10 cellular contexts compared by ENCODE assay signal in the genomic region with DNA sequence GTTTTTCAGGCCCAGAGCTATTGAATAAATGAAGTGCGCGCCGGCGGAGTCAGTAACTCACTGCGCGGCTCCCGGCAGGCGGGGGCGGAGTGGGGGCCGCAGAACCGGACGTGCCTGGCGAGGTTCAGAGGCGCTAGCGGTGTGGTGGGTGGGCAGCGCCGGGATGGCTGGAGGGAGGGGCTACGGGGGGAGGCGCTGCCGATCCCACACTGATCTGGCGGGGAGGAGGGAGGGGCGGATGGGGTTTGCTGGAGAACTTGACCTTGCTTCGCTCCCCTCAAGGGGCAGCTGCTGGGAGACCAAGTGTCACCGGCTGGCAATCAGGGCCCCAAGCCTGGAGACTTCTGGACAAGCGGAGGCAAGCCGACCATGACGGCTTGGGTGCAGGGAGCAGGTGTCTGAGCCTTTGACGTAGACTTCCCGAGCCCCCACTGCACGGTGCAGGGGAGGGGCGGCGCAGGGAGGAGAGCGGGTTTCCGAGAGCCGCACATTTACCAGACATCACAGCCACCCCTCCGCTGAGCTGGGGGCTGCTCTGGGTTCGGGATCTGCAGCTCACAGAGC.
DNase-seq lines count a peak whose midpoint lies in the region; ATAC-seq, FAIRE-seq and TF ChIP-seq lines count a peak whose summit lies in the region.
"Had no signal": no experiment of that assay in that cellular context is flagged by ENCODE, and none has a peak within 500 bp of the region (broad histone marks: within the 10 kb centered on the region; RNA-seq: fewer than 3 reads in every experiment).

No MANE protein-coding gene starts in this region.

- no peaks in the 10 kb centered on the region for H3K9me3 Mint-ChIP-seq in neural crest cell
- no peaks in the 10 kb centered on the region for H3K9me3 Mint-ChIP-seq in activated T-helper 17 cell treated with anti-CD3 and anti-CD28 coated beads, Interleukin-2, amount 50 U/mL, for 72 hours
- H3K9me3 Mint-ChIP-seq: T-helper 1 cell treated with Interleukin-12 subunit alpha and Interleukin-12 subunit beta and Interleukin-4 antibody, amounts not matched to agents 30 μg/mL and 1 μg/mL, for 36 hours had no signal

- TF ChIP-seq CTCF in epithelial cell of esophagus (IDR thresholded peaks at IDR 0.05; ENCODE audit: insufficient read depth, low read depth, low read length, missing control alignments) (no peak), neural crest cell (conservative IDR thresholded peaks at IDR 0.05) (no peak)

- no peaks in the 10 kb centered on the region for H3K36me3 Mint-ChIP-seq in neural crest cell (ENCODE audit: low read depth)
- no peaks in the 10 kb centered on the region for H3K36me3 Mint-ChIP-seq in activated T-helper 17 cell treated with anti-CD3 and anti-CD28 coated beads, Interleukin-2, amount 50 U/mL, for 72 hours (ENCODE audit: low read depth)

- peak overlapping the region; percentile 74 for H3K27ac ChIP-seq in BLaER1
- H3K27ac ChIP-seq: adrenal gland had no signal

- H3K27ac Mint-ChIP-seq in neural crest cell (ENCODE audit: unreplicated experiment), result no peak overlapping the region
- no peak overlapping the region for H3K27ac Mint-ChIP-seq in activated T-helper 17 cell treated with anti-CD3 and anti-CD28 coated beads, Interleukin-2, amount 50 U/mL, for 72 hours
- H3K27ac Mint-ChIP-seq: T-helper 1 cell treated with Interleukin-12 subunit alpha and Interleukin-12 subunit beta and Interleukin-4 antibody, amounts not matched to agents 30 μg/mL and 1 μg/mL, for 36 hours had no signal

- H3K27me3 Mint-ChIP-seq in neural crest cell (ENCODE audit: low read depth), result peaks cover 58% of the 10 kb centered on the region
- peaks cover 43% of the 10 kb centered on the region for H3K27me3 Mint-ChIP-seq in activated T-helper 17 cell treated with anti-CD3 and anti-CD28 coated beads, Interleukin-2, amount 50 U/mL, for 72 hours

- peaks cover 12% of the 10 kb centered on the region for H3K9me3 ChIP-seq in BLaER1
- H3K9me3 ChIP-seq: adrenal gland had no signal

- H3K4me1 ChIP-seq in BLaER1, result peaks cover 70% of the 10 kb centered on the region

- no peaks in the 10 kb centered on the region for H3K27me3 ChIP-seq in BLaER1

- H3K36me3 ChIP-seq in BLaER1, result no peaks in the 10 kb centered on the region
- H3K36me3 ChIP-seq: adrenal gland had no signal

- H4K20me1 ChIP-seq in BLaER1, result no peaks in the 10 kb centered on the region

- no peak for ATAC-seq in activated T-helper 17 cell treated with anti-CD3 and anti-CD28 coated beads, Interleukin-2, amount 50 U/mL, for 72 hours (replicated peaks)

- DNase-seq in NCI-H2107 (lab: John Stamatoyannopoulos, UW) (peak; percentile 26), epithelial cell of esophagus (ENCODE audit: low read depth) (peak; percentile 4), neural crest cell (ENCODE audit: low read depth, low spot score) (peak; percentile 40), RCC 7860 (ENCODE audit: low spot score) (no peak), NCI-H345 (lab: John Stamatoyannopoulos, UW) (no peak)
- no peak for DNase-seq in activated CD4-positive, alpha-beta T cell treated with anti-CD3 and anti-CD28 coated beads, Interleukin-2, amount 50 U/mL, for 48 hours

- H3K4me3 Mint-ChIP-seq in neural crest cell, result peak overlapping the region; percentile 72
- H3K4me3 Mint-ChIP-seq in activated T-helper 17 cell treated with anti-CD3 and anti-CD28 coated beads, Interleukin-2, amount 50 U/mL, for 72 hours, result no peak overlapping the region
- H3K4me3 Mint-ChIP-seq: T-helper 1 cell treated with Interleukin-12 subunit alpha and Interleukin-12 subunit beta and Interleukin-4 antibody, amounts not matched to agents 30 μg/mL and 1 μg/mL, for 36 hours had no signal

- H3K4me3 ChIP-seq in BLaER1 (peak overlapping the region; percentile 49), epithelial cell of esophagus (ENCODE audit: low read length) (no peak overlapping the region)
- H3K4me3 ChIP-seq: adrenal gland had no signal

- peak overlapping the region; percentile 98 for H3K4me2 ChIP-seq in BLaER1

- peak overlapping the region; percentile 54 for H3K9ac ChIP-seq in BLaER1

- no peak for FAIRE-seq in RCC 7860 (lab: Jason Lieb, UNC)

- H3K4me1 Mint-ChIP-seq in neural crest cell, result peaks cover 15% of the 10 kb centered on the region
- H3K4me1 Mint-ChIP-seq in activated T-helper 17 cell treated with anti-CD3 and anti-CD28 coated beads, Interleukin-2, amount 50 U/mL, for 72 hours, result no peaks in the 10 kb centered on the region

Comparison
In these comparisons a context has a peak if more than half of its experiments do, and no peak if none do; other contexts are left out.
1. DNase-seq: peak in NCI-H2107 (single experiment), epithelial cell of esophagus (single experiment) and neural crest cell (single experiment); none in RCC 7860 (single experiment), NCI-H345 (single experiment) and activated CD4-positive, alpha-beta T cell treated with anti-CD3 and anti-CD28 coated beads, Interleukin-2, amount 50 U/mL, for 48 hours (0 of 2).